Comparison of ENCODE assay signal across 34 cellular contexts in genomic region chr11:45683285-45684058, GRCh38. TPM values are rescaled to one million over a fixed set of nuclear protein-coding genes. Genes with fewer than 3 reads are reported as not detected.
"Had no signal": no experiment of that assay in that cellular context is flagged by ENCODE, and none has a peak within 500 bp of the region (broad histone marks: within the 10 kb centered on the region; RNA-seq: fewer than 3 reads in every experiment).

No MANE protein-coding gene starts in this region.

- H3K4me1 ChIP-seq: suprapubic skin, tibial artery, upper lobe of right lung had no signal

- H3K36me3 ChIP-seq: brain microvascular endothelial cell, heart left ventricle, suprapubic skin, tibial artery, upper lobe of right lung, WERI-Rb-1 had no signal

- FAIRE-seq: astrocyte, endothelial cell of umbilical vein, kidney, small intestine, TTC549 had no signal

- H3K27me3 ChIP-seq: heart left ventricle, upper lobe of right lung had no signal

- ATAC-seq: activated CD4-positive, CD25-positive, alpha-beta regulatory T cell treated with anti-CD3 and anti-CD28 coated beads, Interleukin-2, amount 50 U/mL, for 24 hours; activated T-helper 17 cell treated with anti-CD3 and anti-CD28 coated beads, Interleukin-2, amount 50 U/mL, for 72 hours; esophagus mucosa; heart left ventricle; left colon; naive thymus-derived CD4-positive, alpha-beta T cell; sciatic nerve; upper lobe of right lung had no signal

- H3K4me3 ChIP-seq: heart left ventricle, suprapubic skin, tibial artery, upper lobe of right lung had no signal

- H3K9me3 ChIP-seq: heart left ventricle, suprapubic skin, tibial artery, upper lobe of right lung had no signal

- DNase-seq: activated CD4-positive, alpha-beta T cell treated with anti-CD3 and anti-CD28 coated beads for 48 hours; activated CD4-positive, alpha-beta T cell treated with anti-CD3 and anti-CD28 coated beads, Interleukin-2, amount 50 U/mL, for 48 hours; activated CD8-positive, alpha-beta memory T cell treated with anti-CD3 and anti-CD28 coated beads, Interleukin-2, amount 50 U/mL, for 48 hours; activated gamma-delta T cell treated with Interleukin-2 at 50 U/mL for 16 hours; activated naive CD4-positive, alpha-beta T cell treated with anti-CD3 and anti-CD28 coated beads, Interleukin-2, amount 50 U/mL, for 16 hours; activated T-cell treated with anti-CD3 and anti-CD28 coated beads, Interleukin-2, amount 50 U/mL, for 24 hours; amniotic stem cell; brain microvascular endothelial cell; caudate nucleus; foreskin fibroblast; heart left ventricle; hypothalamus; immature natural killer cell; kidney; left colon; midbrain; naive thymus-derived CD4-positive, alpha-beta T cell; small intestine; stimulated activated CD4-positive, alpha-beta T cell treated with anti-CD3 and anti-CD28 coated beads, Interleukin-1b, Interleukin-23, amount 100 ng/mL, for 48 hours; stimulated activated CD4-positive, alpha-beta T cell treated with anti-CD3 and anti-CD28 coated beads, Interleukin-4, amount 100 ng/mL, for 4 hours; stimulated activated CD8-positive, alpha-beta memory T cell treated with anti-CD3 and anti-CD28 coated beads, Interleukin-4, amount 100 ng/mL, for 48 hours; stimulated activated naive CD4-positive, alpha-beta T cell; T-helper 9 cell; upper lobe of right lung; WERI-Rb-1 had no signal

- H3K27ac ChIP-seq: brain microvascular endothelial cell, heart left ventricle, suprapubic skin, tibial artery, upper lobe of right lung, WERI-Rb-1 had no signal

RNA-seq across cellular contexts. Expression of gene CHST1, which starts 18.1 kb away (rescaled TPM):
- total RNA-seq: activated T-helper 17 cell treated with anti-CD3 and anti-CD28 coated beads, Interleukin-2, amount 50 U/mL, for 72 hours; naive thymus-derived CD4-positive, alpha-beta T cell had no signal
- polyA plus RNA-seq: naive thymus-derived CD4-positive, alpha-beta T cell had no signal
